24 cellular contexts compared by ENCODE assay signal in the genomic region with DNA sequence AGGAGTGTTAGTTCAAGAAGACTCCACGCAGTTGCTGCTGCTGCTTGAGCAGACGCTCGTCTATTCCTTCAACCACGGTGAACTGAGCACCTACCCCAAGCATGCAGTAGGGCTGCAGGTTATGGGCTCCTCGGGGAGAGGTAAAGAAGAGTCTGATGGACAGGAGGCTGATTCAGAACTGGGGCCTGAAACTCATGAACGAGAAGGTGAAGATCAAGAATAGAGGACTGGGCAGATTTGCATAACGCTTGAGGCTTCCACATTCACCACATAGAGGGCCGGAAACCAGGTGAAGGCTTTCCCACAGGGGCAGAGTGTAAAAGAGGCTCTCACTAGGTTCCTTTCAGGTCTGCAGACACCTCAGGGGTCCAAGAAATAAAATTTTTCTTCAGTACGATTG. TPM values are rescaled to one million over a fixed set of nuclear protein-coding genes. Genes with fewer than 3 reads are reported as not detected.
DNase-seq lines count a peak whose midpoint lies in the region; ATAC-seq and TF ChIP-seq lines count a peak whose summit lies in the region.
"Had no signal": no experiment of that assay in that cellular context is flagged by ENCODE, and none has a peak within 500 bp of the region (broad histone marks: within the 10 kb centered on the region; RNA-seq: fewer than 3 reads in every experiment).

No MANE protein-coding gene starts in this region.

- ATAC-seq in stimulated activated naive CD8-positive, alpha-beta T cell treated with anti-CD3 and anti-CD28 coated beads, Interleukin-15, amount 100 ng/mL, for 72 hours = peak; percentile 11
- ATAC-seq in stimulated activated naive CD8-positive, alpha-beta T cell treated with anti-CD3 and anti-CD28 coated beads, Interleukin-15, Interleukin-2, amounts not matched to agents 100 U/mL and 50 U/mL, for 24 hours = no peak
- ATAC-seq in HG02852 (IDR thresholded peaks at IDR 0.05; ENCODE audit: unreplicated experiment) (peak; percentile 76), HG03521 (IDR thresholded peaks at IDR 0.05; ENCODE audit: unreplicated experiment) (peak; percentile 68), body of pancreas (no peak)
- ATAC-seq: upper lobe of right lung had no signal

- no peaks in the 10 kb centered on the region for H3K4me1 ChIP-seq in body of pancreas
- H3K4me1 ChIP-seq: upper lobe of right lung had no signal

- peaks cover 2% of the 10 kb centered on the region for H3K4me1 Mint-ChIP-seq in stimulated activated naive CD8-positive, alpha-beta T cell treated with anti-CD3 and anti-CD28 coated beads, Interleukin-15, amount 100 ng/mL, for 72 hours
- peaks cover 37% of the 10 kb centered on the region for H3K4me1 Mint-ChIP-seq in type B pancreatic cell (ENCODE audit: unreplicated experiment)

- TF ChIP-seq POLR2A in body of pancreas (IDR thresholded peaks at IDR 0.05) = no peak

- TF ChIP-seq CTCF in type B pancreatic cell (conservative IDR thresholded peaks at IDR 0.05) = no peak
- no peak for TF ChIP-seq CTCF in body of pancreas (IDR thresholded peaks at IDR 0.05)

- no peaks in the 10 kb centered on the region for H3K9me3 Mint-ChIP-seq in stimulated activated naive CD8-positive, alpha-beta T cell treated with anti-CD3 and anti-CD28 coated beads, Interleukin-15, amount 100 ng/mL, for 72 hours
- peaks cover 5% of the 10 kb centered on the region for H3K9me3 Mint-ChIP-seq in type B pancreatic cell
- H3K9me3 Mint-ChIP-seq: stimulated activated naive CD8-positive, alpha-beta T cell treated with anti-CD3 and anti-CD28 coated beads, Interleukin-15, Interleukin-2, amounts not matched to agents 100 ng/mL and 50 ng/mL, for 24 hours had no signal

- H3K36me3 ChIP-seq in body of pancreas (replicated peaks in 1 of 2; ENCODE audit: insufficient read depth in 1 of 2, low read depth in 2 of 2) = no peaks in the 10 kb centered on the region
- H3K36me3 ChIP-seq in MG63 = no peaks in the 10 kb centered on the region
- H3K36me3 ChIP-seq: brain microvascular endothelial cell, neutrophil, right atrium auricular region, upper lobe of right lung had no signal

- no peaks in the 10 kb centered on the region for H3K36me3 Mint-ChIP-seq in type B pancreatic cell
- H3K36me3 Mint-ChIP-seq: activated naive CD8-positive, alpha-beta T cell had no signal

- H3K9me3 ChIP-seq in body of pancreas = no peaks in the 10 kb centered on the region
- H3K9me3 ChIP-seq in MG63 = no peaks in the 10 kb centered on the region
- H3K9me3 ChIP-seq: neutrophil, right atrium auricular region, upper lobe of right lung had no signal

- DNase-seq in stimulated activated naive CD8-positive, alpha-beta T cell treated with anti-CD3 and anti-CD28 coated beads, Interleukin-15, amount 100 ng/mL, for 72 hours = no peak
- no peak for DNase-seq in stimulated activated naive CD8-positive, alpha-beta T cell treated with anti-CD3 and anti-CD28 coated beads, Interleukin-15, Interleukin-2, amounts not matched to agents 100 U/mL and 50 U/mL, for 24 hours
- no peak for DNase-seq in type B pancreatic cell (ENCODE audit: extremely low spot score, unreplicated experiment)
- no peak for DNase-seq in body of pancreas
- no peak for DNase-seq in pons (ENCODE audit: low spot score)
- no peak for DNase-seq in MG63
- DNase-seq: 8988T; activated CD4-positive, alpha-beta T cell treated with anti-CD3 and anti-CD28 coated beads, Interleukin-2, amount 50 U/mL, for 48 hours; brain microvascular endothelial cell; C1 segment of cervical spinal cord; cortex of kidney; DMS 273 treated with DMSO at 0.1 percent for 48 hours; HCEC 1CT; NCI-H1694 treated with DMSO at 0.1 percent for 48 hours; NCI-H345; upper lobe of right lung had no signal

- H3K27me3 ChIP-seq in body of pancreas (no peaks in the 10 kb centered on the region), MG63 (no peaks in the 10 kb centered on the region)
- H3K27me3 ChIP-seq: brain microvascular endothelial cell, right atrium auricular region had no signal

- WGBS in body of pancreas, 2 donors = 73 to 75% methylated on average over 9 of the region's 9 CpGs

- peaks cover 18% of the 10 kb centered on the region for H3K27me3 Mint-ChIP-seq in stimulated activated naive CD8-positive, alpha-beta T cell treated with anti-CD3 and anti-CD28 coated beads, Interleukin-15, amount 100 ng/mL, for 72 hours
- no peaks in the 10 kb centered on the region for H3K27me3 Mint-ChIP-seq in type B pancreatic cell

- H3K27ac Mint-ChIP-seq in stimulated activated naive CD8-positive, alpha-beta T cell treated with anti-CD3 and anti-CD28 coated beads, Interleukin-15, amount 100 ng/mL, for 72 hours = no peak overlapping the region
- peak overlapping the region; percentile 35 for H3K27ac Mint-ChIP-seq in type B pancreatic cell
- H3K27ac Mint-ChIP-seq: activated naive CD8-positive, alpha-beta T cell; stimulated activated naive CD8-positive, alpha-beta T cell treated with anti-CD3 and anti-CD28 coated beads, Interleukin-15, Interleukin-2, amounts not matched to agents 100 ng/mL and 50 ng/mL, for 24 hours had no signal

- H3K27ac ChIP-seq in body of pancreas = no peak overlapping the region
- H3K27ac ChIP-seq: brain microvascular endothelial cell, neutrophil, right atrium auricular region, upper lobe of right lung had no signal

- no peak overlapping the region for H3K4me3 Mint-ChIP-seq in stimulated activated naive CD8-positive, alpha-beta T cell treated with anti-CD3 and anti-CD28 coated beads, Interleukin-15, amount 100 ng/mL, for 72 hours
- no peak overlapping the region for H3K4me3 Mint-ChIP-seq in type B pancreatic cell
- H3K4me3 Mint-ChIP-seq: activated naive CD8-positive, alpha-beta T cell; stimulated activated naive CD8-positive, alpha-beta T cell treated with anti-CD3 and anti-CD28 coated beads, Interleukin-15, Interleukin-2, amounts not matched to agents 100 ng/mL and 50 ng/mL, for 24 hours had no signal

- intact Hi-C loops in body of pancreas (cut with DNase I) = no loop called here

- no peak overlapping the region for H3K4me3 ChIP-seq in body of pancreas
- no peak overlapping the region for H3K4me3 ChIP-seq in MG63
- H3K4me3 ChIP-seq: right atrium auricular region, upper lobe of right lung had no signal

RNA-seq across cellular contexts. Expression of a gene that starts 9.1 kb away (rescaled TPM):
- total RNA-seq in type B pancreatic cell (ENCODE audit: low replicate concordance) = 3.2 and 6.4 TPM in 2 replicates
- total RNA-seq in body of pancreas = under 1 TPM; under 0.01 TPM
- total RNA-seq in MG63 (2014; rRNA removed; shearing (Covaris generic); ENCODE audit: low replicate concordance) = 1.7 and 4.8 TPM in 2 replicates
- total RNA-seq: epithelial cell of proximal tubule, mononuclear cell had no signal

Comparison
In these comparisons a context has a peak if more than half of its experiments do, and no peak if none do; other contexts are left out.
1. ATAC-seq: peak in stimulated activated naive CD8-positive, alpha-beta T cell treated with anti-CD3 and anti-CD28 coated beads, Interleukin-15, amount 100 ng/mL, for 72 hours (single experiment), HG02852 (single experiment) and HG03521 (single experiment); none in stimulated activated naive CD8-positive, alpha-beta T cell treated with anti-CD3 and anti-CD28 coated beads, Interleukin-15, Interleukin-2, amounts not matched to agents 100 U/mL and 50 U/mL, for 24 hours (single experiment) and body of pancreas (single experiment).